26 cellular contexts compared by ENCODE assay signal in the genomic region with DNA sequence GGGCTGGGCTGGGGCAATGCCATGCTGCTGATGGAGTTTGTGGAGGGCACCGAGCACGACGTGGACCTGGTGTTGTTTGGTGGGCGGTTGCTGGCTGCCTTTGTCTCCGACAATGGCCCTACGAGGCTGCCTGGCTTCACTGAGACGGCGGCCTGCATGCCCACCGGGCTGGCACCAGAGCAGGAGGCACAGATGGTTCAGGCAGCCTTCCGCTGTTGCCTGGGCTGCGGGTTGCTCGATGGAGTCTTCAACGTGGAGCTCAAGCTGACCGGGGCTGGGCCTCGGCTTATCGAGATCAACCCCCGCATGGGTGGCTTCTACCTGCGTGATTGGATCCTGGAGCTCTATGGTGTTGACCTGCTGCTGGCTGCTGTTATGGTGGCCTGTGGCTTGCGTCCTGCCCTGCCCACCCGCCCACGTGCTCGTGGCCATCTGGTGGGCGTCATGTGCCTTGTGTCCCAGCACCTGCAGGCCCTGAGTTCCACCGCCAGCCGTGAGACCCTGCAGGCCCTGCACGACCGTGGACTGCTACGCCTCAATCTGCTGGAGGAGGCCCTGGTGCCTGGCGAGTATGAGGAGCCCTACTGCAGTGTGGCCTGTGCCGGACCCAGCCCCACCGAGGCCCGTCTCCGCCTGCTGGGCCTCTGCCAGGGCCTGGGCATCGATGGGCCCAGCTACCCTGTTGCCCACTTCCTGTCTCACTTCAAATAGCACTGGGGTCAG. TPM values are rescaled to one million over a fixed set of nuclear protein-coding genes. Genes with fewer than 3 reads are reported as not detected.
DNase-seq lines count a peak whose midpoint lies in the region; ATAC-seq lines count a peak whose summit lies in the region.
"Had no signal": no experiment of that assay in that cellular context is flagged by ENCODE, and none has a peak within 500 bp of the region (broad histone marks: within the 10 kb centered on the region; RNA-seq: fewer than 3 reads in every experiment).

No MANE protein-coding gene starts in this region.

- no peak overlapping the region; the same call in 1 of the 2 replicates for H3K4me2 ChIP-seq in BLaER1
- peak overlapping the region in 8 of 11 experiments; percentile 7 to 48 (median 36); a peak in 7 of 22 replicates for H3K4me2 ChIP-seq in BLaER1 treated with 17β-estradiol and CSF1 and Interleukin-3, amounts not matched to agents 10 nM and 100 nM

- no peak overlapping the region for H3K9ac ChIP-seq in BLaER1
- peak overlapping the region in 2 of 11 experiments; percentile 8 to 29; a peak in 2 of 22 replicates for H3K9ac ChIP-seq in BLaER1 treated with 17β-estradiol and CSF1 and Interleukin-3, amounts not matched to agents 10 nM and 100 nM

- H3K4me3 Mint-ChIP-seq in stimulated activated effector memory CD8-positive, alpha-beta T cell treated with anti-CD3 and anti-CD28 coated beads, Interleukin-12 subunit alpha, Interleukin-12 subunit beta, amount 100 ng/mL, for 72 hours: no peak overlapping the region
- H3K4me3 Mint-ChIP-seq: B cell had no signal

- no peak overlapping the region for H3K4me3 ChIP-seq in BLaER1
- H3K4me3 ChIP-seq in BLaER1 treated with 17β-estradiol and CSF1 and Interleukin-3, amounts not matched to agents 10 nM and 100 nM: no peak overlapping the region
- H3K4me3 ChIP-seq: SJSA1 had no signal

- H3K9me3 ChIP-seq in BLaER1: no peaks in the 10 kb centered on the region
- no peaks in the 10 kb centered on the region for H3K9me3 ChIP-seq in BLaER1 treated with 17β-estradiol and CSF1 and Interleukin-3, amounts not matched to agents 10 nM and 100 nM (replicated peaks in 1 of 11)

- H4K20me1 ChIP-seq in BLaER1: peaks cover 2% of the 10 kb centered on the region; the same call in 1 of the 2 replicates
- peaks cover 0 to 16% (median 2%) of the 10 kb centered on the region in 11 experiments; a peak in 9 of 22 replicates for H4K20me1 ChIP-seq in BLaER1 treated with 17β-estradiol and CSF1 and Interleukin-3, amounts not matched to agents 10 nM and 100 nM

- DNase-seq in cerebellum (ENCODE audit: low spot score): peak; percentile 41
- DNase-seq in stimulated activated effector memory CD8-positive, alpha-beta T cell treated with anti-CD3 and anti-CD28 coated beads, Interleukin-12 subunit alpha, Interleukin-12 subunit beta, amount 100 ng/mL, for 72 hours (ENCODE audit: low spot score in 2 of 2): no peak
- DNase-seq in NCI-H187 (lab: John Stamatoyannopoulos, UW): no peak
- DNase-seq in ureter (ENCODE audit: low spot score): no peak
- DNase-seq: Calu3; DMS153; DND-41; Karpas-422; NCI-H1092 treated with DMSO at 0.1 percent for 48 hours; NCI-H1436; NCI-H187 treated with DMSO at 0.1 percent for 48 hours; NCI-H446; NCI-H524 treated with DMSO at 0.1 percent for 48 hours; NCI-H774; NK-92 treated with Interleukin-12 subunit alpha and Interleukin-12 subunit beta, amount 100 ng/mL, for 24 hours; PC-3; Right ventricle myocardium superior had no signal

- no peaks in the 10 kb centered on the region for H3K9me3 Mint-ChIP-seq in stimulated activated effector memory CD8-positive, alpha-beta T cell treated with anti-CD3 and anti-CD28 coated beads, Interleukin-12 subunit alpha, Interleukin-12 subunit beta, amount 100 ng/mL, for 72 hours

- no peak for ATAC-seq in stimulated activated effector memory CD8-positive, alpha-beta T cell treated with anti-CD3 and anti-CD28 coated beads, Interleukin-12 subunit alpha, Interleukin-12 subunit beta, amount 100 ng/mL, for 72 hours
- ATAC-seq in GM21717 (IDR thresholded peaks at IDR 0.05; ENCODE audit: unreplicated experiment): no peak
- ATAC-seq: HCT116, PC-3 had no signal

- H3K27ac ChIP-seq in BLaER1: peak overlapping the region; percentile 40; the same call in 1 of the 2 replicates
- H3K27ac ChIP-seq in BLaER1 treated with 17β-estradiol and CSF1 and Interleukin-3, amounts not matched to agents 10 nM and 100 nM: peak overlapping the region in 1 of 11 experiments; percentile 22; a peak in 1 of 22 replicates
- H3K27ac ChIP-seq: SJSA1 had no signal

- peaks cover 55% of the 10 kb centered on the region for H3K4me1 ChIP-seq in BLaER1
- H3K4me1 ChIP-seq in BLaER1 treated with 17β-estradiol and CSF1 and Interleukin-3, amounts not matched to agents 10 nM and 100 nM: peaks cover 33 to 52% (median 41%) of the 10 kb centered on the region in 10 experiments

- no peaks in the 10 kb centered on the region for H3K27me3 ChIP-seq in BLaER1
- H3K27me3 ChIP-seq in BLaER1 treated with 17β-estradiol and CSF1 and Interleukin-3, amounts not matched to agents 10 nM and 100 nM: peaks cover 0 to 5% (median 0%) of the 10 kb centered on the region in 11 experiments; a peak in 1 of 22 replicates
- H3K27me3 ChIP-seq: SJSA1 had no signal

- H3K4me1 Mint-ChIP-seq in stimulated activated effector memory CD8-positive, alpha-beta T cell treated with anti-CD3 and anti-CD28 coated beads, Interleukin-12 subunit alpha, Interleukin-12 subunit beta, amount 100 ng/mL, for 72 hours: peaks cover 57% of the 10 kb centered on the region

- H3K36me3 Mint-ChIP-seq in stimulated activated effector memory CD8-positive, alpha-beta T cell treated with anti-CD3 and anti-CD28 coated beads, Interleukin-12 subunit alpha, Interleukin-12 subunit beta, amount 100 ng/mL, for 72 hours: peaks cover 36% of the 10 kb centered on the region

- no peaks in the 10 kb centered on the region for H3K36me3 ChIP-seq in BLaER1
- H3K36me3 ChIP-seq in BLaER1 treated with 17β-estradiol and CSF1 and Interleukin-3, amounts not matched to agents 10 nM and 100 nM: no peaks in the 10 kb centered on the region

- peak overlapping the region; percentile 69 for H3K27ac Mint-ChIP-seq in stimulated activated effector memory CD8-positive, alpha-beta T cell treated with anti-CD3 and anti-CD28 coated beads, Interleukin-12 subunit alpha, Interleukin-12 subunit beta, amount 100 ng/mL, for 72 hours

RNA-seq across cellular contexts. Expression of a gene that starts 4.2 kb away (rescaled TPM):
- total RNA-seq in cerebellum: 15.8 TPM
- total RNA-seq in ureter: 44.8 TPM

RNA-seq across cellular contexts. Expression of a gene that starts 8.6 kb away (rescaled TPM):
- 0.18 TPM for total RNA-seq in cerebellum
- 1.3 TPM for total RNA-seq in ureter
- total RNA-seq: Calu3, H4, SJSA1 had no signal

RNA-seq across cellular contexts. Expression of a gene that starts 13.4 kb away (rescaled TPM):
- total RNA-seq in cerebellum (0.91 TPM), ureter (6.4 TPM)

RNA-seq across cellular contexts. Expression of a gene that starts 19.2 kb away (rescaled TPM):
- total RNA-seq in cerebellum (18.6 TPM), ureter (101 TPM)

RNA-seq across cellular contexts. Expression of a gene that starts 20.2 kb away (rescaled TPM):
- total RNA-seq in cerebellum: not detected
- 3.6 TPM for total RNA-seq in ureter
- total RNA-seq: A673, Calu3, H4, M059J, PC-3, SJSA1 had no signal
